In the genomic region with DNA sequence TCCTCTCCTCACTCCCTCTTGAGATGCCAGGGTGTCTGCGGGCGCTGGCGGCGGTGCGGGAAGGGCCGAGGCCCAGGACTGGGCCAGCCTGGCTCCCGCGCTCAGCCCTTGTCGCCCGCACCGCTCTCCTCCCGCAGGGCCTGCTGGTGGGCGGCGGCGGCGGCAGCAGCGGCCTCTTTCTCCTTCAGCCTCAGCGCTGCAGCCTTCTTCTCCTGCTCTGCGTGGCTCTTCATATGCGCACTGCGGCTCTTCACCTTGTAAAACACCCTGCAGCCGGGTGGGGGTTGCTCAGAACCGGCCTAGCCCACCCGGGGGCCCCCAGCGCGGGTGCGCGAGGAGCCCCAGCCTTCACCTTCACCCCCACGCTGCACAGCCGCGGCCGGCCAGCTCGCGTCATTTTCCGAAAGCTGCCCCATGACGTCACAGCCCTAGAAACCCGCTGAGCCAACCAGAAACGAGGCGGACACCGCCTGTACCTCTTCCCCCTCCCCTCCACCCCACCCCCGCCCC, we compare ENCODE assay signal across 12 cellular contexts. TPM values are rescaled to one million over a fixed set of nuclear protein-coding genes. Genes with fewer than 3 reads are reported as not detected.
A peak's percentile ranks its signal among the peaks of the same experiment; 100 is the strongest.
DNase-seq lines count a peak whose midpoint lies in the region; ATAC-seq and TF ChIP-seq lines count a peak whose summit lies in the region.
"Had no signal": no experiment of that assay in that cellular context is flagged by ENCODE, and none has a peak within 500 bp of the region (broad histone marks: within the 10 kb centered on the region; RNA-seq: fewer than 3 reads in every experiment).

No MANE protein-coding gene starts in this region.

- H3K9ac ChIP-seq in muscle layer of colon (ENCODE audit: low read length) (peak overlapping the region; percentile 50), PC-3 (ENCODE audit: low read length) (no peak overlapping the region)

- 68 to 73% methylated on average over 3 to 25 of the region's 41 CpGs for WGBS in esophagus squamous epithelium, 2 donors
- 28 to 39% methylated on average over 26 to 41 of the region's 41 CpGs for WGBS in testis, 2 donors

- H2AFZ ChIP-seq in PC-3 (ENCODE audit: low read length): no peak overlapping the region

- peaks cover 7 to 57% (median 15%) of the 10 kb centered on the region in 3 donors for H3K4me1 ChIP-seq in esophagus squamous epithelium
- H3K4me1 ChIP-seq in muscle layer of colon (ENCODE audit: insufficient read depth, low read length): peaks cover 22% of the 10 kb centered on the region
- H3K4me1 ChIP-seq in testis: peaks cover 22% of the 10 kb centered on the region
- peaks cover 21% of the 10 kb centered on the region for H3K4me1 ChIP-seq in PC-3 (ENCODE audit: insufficient read depth, low read length)

- H3K79me2 ChIP-seq in PC-3 (ENCODE audit: low read length): peaks cover 3% of the 10 kb centered on the region; the same call in 1 of the 2 replicates

- H3K9me2 ChIP-seq in PC-3 (replicated peaks; ENCODE audit: low read length): no peaks in the 10 kb centered on the region

- H3K9me3 ChIP-seq in esophagus squamous epithelium: no peaks in the 10 kb centered on the region
- H3K9me3 ChIP-seq in muscle layer of colon (ENCODE audit: low read length): no peaks in the 10 kb centered on the region
- no peaks in the 10 kb centered on the region for H3K9me3 ChIP-seq in testis
- H3K9me3 ChIP-seq in PC-3 (ENCODE audit: low read length): no peaks in the 10 kb centered on the region

- no peak for DNase-seq in esophagus squamous epithelium (lab: John Stamatoyannopoulos, UW)
- DNase-seq in testis: peak; percentile 85
- DNase-seq in PC-3: no peak
- no peak for DNase-seq in NCI-H226
- DNase-seq in HUDEP-2 (lab: John Stamatoyannopoulos, UW; ENCODE audit: unreplicated experiment in 76 of 76): no peak
- no peak for DNase-seq in NK-92 (lab: John Stamatoyannopoulos, UW; ENCODE audit: unreplicated experiment)
- DNase-seq: NCI-H1694; OCI-M1; stimulated activated CD4-positive, alpha-beta T cell treated with anti-CD3 and anti-CD28 coated beads, Interleukin-2, amount 100 ng/mL, for 48 hours; trophoblast cell had no signal

- CTCF ChIA-PET in PC-3 (lab: Charles Lee): no interaction called here

- ATAC-seq in PC-3: no peak

- TF ChIP-seq POLR2A in esophagus squamous epithelium (IDR thresholded peaks at IDR 0.05) (no peak), testis (IDR thresholded peaks at IDR 0.05) (no peak)

- peaks cover 39 to 88% (median 49%) of the 10 kb centered on the region in 3 donors for H3K36me3 ChIP-seq in esophagus squamous epithelium
- H3K36me3 ChIP-seq in muscle layer of colon (ENCODE audit: insufficient read depth, low read length): peaks cover 66% of the 10 kb centered on the region
- no peaks in the 10 kb centered on the region for H3K36me3 ChIP-seq in testis (ENCODE audit: low read depth, missing control alignments)
- peaks cover 44% of the 10 kb centered on the region for H3K36me3 ChIP-seq in PC-3 (ENCODE audit: low read depth, low read length)

- no peaks in the 10 kb centered on the region for H4K20me1 ChIP-seq in PC-3 (ENCODE audit: low read length)

- peak overlapping the region; percentile 91 for H3K27ac ChIP-seq in angular gyrus (ENCODE audit: low read depth, low read length)
- peak overlapping the region; percentile 41 to 82 (median 77) for H3K27ac ChIP-seq in esophagus squamous epithelium
- H3K27ac ChIP-seq in muscle layer of colon (ENCODE audit: low read depth, low read length): peak overlapping the region; percentile 74
- peak overlapping the region; percentile 86 to 92 for H3K27ac ChIP-seq in testis
- H3K27ac ChIP-seq in PC-3 (ENCODE audit: low read length): no peak overlapping the region

- H3K27me3 ChIP-seq in esophagus squamous epithelium (no peaks in the 10 kb centered on the region), muscle layer of colon (ENCODE audit: control insufficient read depth in 1 of 2, insufficient read depth in 2 of 2, low read length in 2 of 2) (no peaks in the 10 kb centered on the region), testis (no peaks in the 10 kb centered on the region), PC-3 (ENCODE audit: low read length) (no peaks in the 10 kb centered on the region)

- intact Hi-C loops in esophagus squamous epithelium (cut with DNase I) (no loop called here), testis (cut with DNase I; ENCODE audit: low total_unique reads) (no loop called here), PC-3 (cut with micrococcal nuclease) (no loop called here)

- H3K4me2 ChIP-seq in PC-3 (ENCODE audit: low read length): no peak overlapping the region

- TF ChIP-seq CTCF in esophagus squamous epithelium (IDR thresholded peaks at IDR 0.05) (no peak), testis (IDR thresholded peaks at IDR 0.05) (no peak), PC-3 (conservative IDR thresholded peaks at IDR 0.05; ENCODE audit: low read depth, low read length) (no peak)

- no TSS peak for BruUV-seq in PC-3 (replicated peaks; lab: Mats Ljungman, UMichigan)

- peaks cover 5% of the 10 kb centered on the region for H3F3A ChIP-seq in PC-3 (ENCODE audit: low read length, unreplicated experiment)

- H3K4me3 ChIP-seq in esophagus squamous epithelium (peak overlapping the region in 1 of 4 donors; percentile 19), muscle layer of colon (ENCODE audit: low read depth in 1 of 2, low read length in 2 of 2) (peak overlapping the region; percentile 37 to 68), testis (peak overlapping the region; percentile 46 to 63), PC-3 (ENCODE audit: low read length) (no peak overlapping the region)

- POLR2A ChIA-PET in PC-3 (lab: Charles Lee; ENCODE audit: unreplicated experiment): interaction anchor here (0.6 kb wide), 1 partner anchor 111 kb away, joined by 4 read pairs; no protein-coding TSS in a partner anchor

RNA-seq across cellular contexts. Expression of gene PNMA1, which starts 4.6 kb away (rescaled TPM):
- total RNA-seq in esophagus squamous epithelium (10 to 100 TPM in 1 of 4 donors, 1 to 10 TPM in 3; 4.2 to 13.9 (median 7.2) TPM), testis (10 to 100 TPM; 74.8 to 85.6 TPM), PC-3 (2014; rRNA removed) (30.8 and 36.7 TPM in 2 replicates)
- 184 TPM for polyA plus RNA-seq in testis (ENCODE audit: insufficient read depth, low read depth, low replicate concordance)
